1 cellular context compared by ENCODE assay signal in genomic region chr20:38221041-38221589, GRCh38.
A peak's percentile ranks its signal among the peaks of the same experiment; 100 is the strongest.
TF ChIP-seq lines count a peak whose summit lies in the region.

No MANE protein-coding gene starts in this region.

TF ChIP-seq in HepG2, 621 proteins besides CTCF, POLR2A, EP300 and RAD21 (continued from another document and continues in another):
- TF ChIP-seq, protein P1, sequence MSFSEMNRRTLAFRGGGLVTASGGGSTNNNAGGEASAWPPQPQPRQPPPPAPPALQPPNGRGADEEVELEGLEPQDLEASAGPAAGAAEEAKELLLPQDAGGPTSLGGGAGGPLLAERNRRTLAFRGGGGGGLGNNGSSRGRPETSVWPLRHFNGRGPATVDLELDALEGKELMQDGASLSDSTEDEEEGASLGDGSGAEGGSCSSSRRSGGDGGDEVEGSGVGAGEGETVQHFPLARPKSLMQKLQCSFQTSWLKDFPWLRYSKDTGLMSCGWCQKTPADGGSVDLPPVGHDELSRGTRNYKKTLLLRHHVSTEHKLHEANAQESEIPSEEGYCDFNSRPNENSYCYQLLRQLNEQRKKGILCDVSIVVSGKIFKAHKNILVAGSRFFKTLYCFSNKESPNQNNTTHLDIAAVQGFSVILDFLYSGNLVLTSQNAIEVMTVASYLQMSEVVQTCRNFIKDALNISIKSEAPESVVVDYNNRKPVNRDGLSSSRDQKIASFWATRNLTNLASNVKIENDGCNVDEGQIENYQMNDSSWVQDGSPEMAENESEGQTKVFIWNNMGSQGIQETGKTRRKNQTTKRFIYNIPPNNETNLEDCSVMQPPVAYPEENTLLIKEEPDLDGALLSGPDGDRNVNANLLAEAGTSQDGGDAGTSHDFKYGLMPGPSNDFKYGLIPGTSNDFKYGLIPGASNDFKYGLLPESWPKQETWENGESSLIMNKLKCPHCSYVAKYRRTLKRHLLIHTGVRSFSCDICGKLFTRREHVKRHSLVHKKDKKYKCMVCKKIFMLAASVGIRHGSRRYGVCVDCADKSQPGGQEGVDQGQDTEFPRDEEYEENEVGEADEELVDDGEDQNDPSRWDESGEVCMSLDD (CRISPR knock-in tag; IDR thresholded peaks at IDR 0.05; ENCODE audit: borderline replicate concordance), result no peak
- no peak for TF ChIP-seq HDAC1 (CRISPR knock-in tag; IDR thresholded peaks at IDR 0.05)
- TF ChIP-seq, protein P2, sequence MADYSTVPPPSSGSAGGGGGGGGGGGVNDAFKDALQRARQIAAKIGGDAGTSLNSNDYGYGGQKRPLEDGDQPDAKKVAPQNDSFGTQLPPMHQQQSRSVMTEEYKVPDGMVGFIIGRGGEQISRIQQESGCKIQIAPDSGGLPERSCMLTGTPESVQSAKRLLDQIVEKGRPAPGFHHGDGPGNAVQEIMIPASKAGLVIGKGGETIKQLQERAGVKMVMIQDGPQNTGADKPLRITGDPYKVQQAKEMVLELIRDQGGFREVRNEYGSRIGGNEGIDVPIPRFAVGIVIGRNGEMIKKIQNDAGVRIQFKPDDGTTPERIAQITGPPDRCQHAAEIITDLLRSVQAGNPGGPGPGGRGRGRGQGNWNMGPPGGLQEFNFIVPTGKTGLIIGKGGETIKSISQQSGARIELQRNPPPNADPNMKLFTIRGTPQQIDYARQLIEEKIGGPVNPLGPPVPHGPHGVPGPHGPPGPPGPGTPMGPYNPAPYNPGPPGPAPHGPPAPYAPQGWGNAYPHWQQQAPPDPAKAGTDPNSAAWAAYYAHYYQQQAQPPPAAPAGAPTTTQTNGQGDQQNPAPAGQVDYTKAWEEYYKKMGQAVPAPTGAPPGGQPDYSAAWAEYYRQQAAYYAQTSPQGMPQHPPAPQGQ (CRISPR knock-in tag; IDR thresholded peaks at IDR 0.05; ENCODE audit: borderline replicate concordance), result no peak; the same call in 1 of the 2 replicates
- no peak for TF ChIP-seq ZNF558 (CRISPR knock-in tag; IDR thresholded peaks at IDR 0.05; ENCODE audit: borderline replicate concordance)
- TF ChIP-seq ZFP36L1 (CRISPR knock-in tag; IDR thresholded peaks at IDR 0.05), result no peak
- TF ChIP-seq, protein P3, sequence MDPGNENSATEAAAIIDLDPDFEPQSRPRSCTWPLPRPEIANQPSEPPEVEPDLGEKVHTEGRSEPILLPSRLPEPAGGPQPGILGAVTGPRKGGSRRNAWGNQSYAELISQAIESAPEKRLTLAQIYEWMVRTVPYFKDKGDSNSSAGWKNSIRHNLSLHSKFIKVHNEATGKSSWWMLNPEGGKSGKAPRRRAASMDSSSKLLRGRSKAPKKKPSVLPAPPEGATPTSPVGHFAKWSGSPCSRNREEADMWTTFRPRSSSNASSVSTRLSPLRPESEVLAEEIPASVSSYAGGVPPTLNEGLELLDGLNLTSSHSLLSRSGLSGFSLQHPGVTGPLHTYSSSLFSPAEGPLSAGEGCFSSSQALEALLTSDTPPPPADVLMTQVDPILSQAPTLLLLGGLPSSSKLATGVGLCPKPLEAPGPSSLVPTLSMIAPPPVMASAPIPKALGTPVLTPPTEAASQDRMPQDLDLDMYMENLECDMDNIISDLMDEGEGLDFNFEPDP (CRISPR knock-in tag; conservative IDR thresholded peaks at IDR 0.05), result 0 out of 2 replicates have a peak, but pooled peaks have one; percentile 1
- peak; percentile 92; the same call in 1 of the 2 replicates for TF ChIP-seq ZNF274 (CRISPR knock-in tag; IDR thresholded peaks at IDR 0.05)
- TF ChIP-seq CREBL2 (CRISPR knock-in tag; IDR thresholded peaks at IDR 0.05; ENCODE audit: borderline replicate concordance), result no peak
- TF ChIP-seq ZNF501 (CRISPR knock-in tag; IDR thresholded peaks at IDR 0.05), result peak; percentile 72; the same call in 1 of the 2 replicates
- no peak for TF ChIP-seq DPF2 (CRISPR knock-in tag; IDR thresholded peaks at IDR 0.05; ENCODE audit: borderline replicate concordance, low read depth)
- TF ChIP-seq ARID2 (CRISPR knock-in tag; IDR thresholded peaks at IDR 0.05; ENCODE audit: borderline replicate concordance), result no peak
- TF ChIP-seq NR2C2 (CRISPR knock-in tag; IDR thresholded peaks at IDR 0.05; ENCODE audit: borderline replicate concordance), result no peak
- no peak for TF ChIP-seq MTERF4 (CRISPR knock-in tag; IDR thresholded peaks at IDR 0.05)
- no peak for TF ChIP-seq ZFP36 (IDR thresholded peaks at IDR 0.05; ENCODE audit: borderline replicate concordance, low read depth, low read length, partially characterized antibody)
- TF ChIP-seq ZNF251 (CRISPR knock-in tag; IDR thresholded peaks at IDR 0.05), result 0 out of 2 replicates have a peak, but pooled peaks have one; percentile 84
- no peak for TF ChIP-seq ZNF503 (CRISPR knock-in tag; IDR thresholded peaks at IDR 0.05)
- TF ChIP-seq SKI (IDR thresholded peaks at IDR 0.05; ENCODE audit: partially characterized antibody), result no peak
- TF ChIP-seq ZSCAN20 (CRISPR knock-in tag; IDR thresholded peaks at IDR 0.05; ENCODE audit: borderline replicate concordance), result no peak
- TF ChIP-seq ZSCAN25 (CRISPR knock-in tag; IDR thresholded peaks at IDR 0.05), result peak; percentile 67; the same call in 1 of the 2 replicates
- peak; percentile 49; the same call in 1 of the 2 replicates for TF ChIP-seq HOXA3 (CRISPR knock-in tag; IDR thresholded peaks at IDR 0.05)
- no peak for TF ChIP-seq ZNF468 (CRISPR knock-in tag; IDR thresholded peaks at IDR 0.05)
- no peak for TF ChIP-seq ZNF18 (CRISPR knock-in tag; IDR thresholded peaks at IDR 0.05; ENCODE audit: insufficient replicate concordance)
- 0 out of 2 replicates have a peak, but pooled peaks have one; percentile 45 for TF ChIP-seq BRD4 (CRISPR knock-in tag; IDR thresholded peaks at IDR 0.05)
- TF ChIP-seq ZNF644 (CRISPR knock-in tag; IDR thresholded peaks at IDR 0.05; ENCODE audit: low read depth), result no peak
- no peak for TF ChIP-seq ZNF562 (CRISPR knock-in tag; IDR thresholded peaks at IDR 0.05; ENCODE audit: borderline replicate concordance)
- TF ChIP-seq, protein P4, sequence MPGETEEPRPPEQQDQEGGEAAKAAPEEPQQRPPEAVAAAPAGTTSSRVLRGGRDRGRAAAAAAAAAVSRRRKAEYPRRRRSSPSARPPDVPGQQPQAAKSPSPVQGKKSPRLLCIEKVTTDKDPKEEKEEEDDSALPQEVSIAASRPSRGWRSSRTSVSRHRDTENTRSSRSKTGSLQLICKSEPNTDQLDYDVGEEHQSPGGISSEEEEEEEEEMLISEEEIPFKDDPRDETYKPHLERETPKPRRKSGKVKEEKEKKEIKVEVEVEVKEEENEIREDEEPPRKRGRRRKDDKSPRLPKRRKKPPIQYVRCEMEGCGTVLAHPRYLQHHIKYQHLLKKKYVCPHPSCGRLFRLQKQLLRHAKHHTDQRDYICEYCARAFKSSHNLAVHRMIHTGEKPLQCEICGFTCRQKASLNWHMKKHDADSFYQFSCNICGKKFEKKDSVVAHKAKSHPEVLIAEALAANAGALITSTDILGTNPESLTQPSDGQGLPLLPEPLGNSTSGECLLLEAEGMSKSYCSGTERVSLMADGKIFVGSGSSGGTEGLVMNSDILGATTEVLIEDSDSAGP (CRISPR knock-in tag; IDR thresholded peaks at IDR 0.05; ENCODE audit: borderline replicate concordance), result no peak
- TF ChIP-seq ETV6 (CRISPR knock-in tag; conservative IDR thresholded peaks at IDR 0.05), result no peak; the same call in 1 of the 2 replicates
- TF ChIP-seq ZNF761 (CRISPR knock-in tag; conservative IDR thresholded peaks at IDR 0.05), result no peak
- TF ChIP-seq CCAR2 (optimal IDR thresholded peaks at IDR 0.05; ENCODE audit: low read depth, low read length), result no peak
- TF ChIP-seq ZNF124 (CRISPR knock-in tag; IDR thresholded peaks at IDR 0.05), result 0 out of 2 replicates have a peak, but pooled peaks have one; percentile 32
- 0 out of 2 replicates have a peak, but pooled peaks have one; percentile 29 for TF ChIP-seq ZNF672 (CRISPR knock-in tag; IDR thresholded peaks at IDR 0.05)
- no peak for TF ChIP-seq RORA (CRISPR knock-in tag; IDR thresholded peaks at IDR 0.05)
- no peak for TF ChIP-seq YEATS2 (CRISPR knock-in tag; IDR thresholded peaks at IDR 0.05; ENCODE audit: borderline replicate concordance)
- no peak for TF ChIP-seq EEA1 (CRISPR knock-in tag; IDR thresholded peaks at IDR 0.05; ENCODE audit: borderline replicate concordance)
- no peak for TF ChIP-seq ATF1 (CRISPR knock-in tag; IDR thresholded peaks at IDR 0.05)
- TF ChIP-seq, protein P5, sequence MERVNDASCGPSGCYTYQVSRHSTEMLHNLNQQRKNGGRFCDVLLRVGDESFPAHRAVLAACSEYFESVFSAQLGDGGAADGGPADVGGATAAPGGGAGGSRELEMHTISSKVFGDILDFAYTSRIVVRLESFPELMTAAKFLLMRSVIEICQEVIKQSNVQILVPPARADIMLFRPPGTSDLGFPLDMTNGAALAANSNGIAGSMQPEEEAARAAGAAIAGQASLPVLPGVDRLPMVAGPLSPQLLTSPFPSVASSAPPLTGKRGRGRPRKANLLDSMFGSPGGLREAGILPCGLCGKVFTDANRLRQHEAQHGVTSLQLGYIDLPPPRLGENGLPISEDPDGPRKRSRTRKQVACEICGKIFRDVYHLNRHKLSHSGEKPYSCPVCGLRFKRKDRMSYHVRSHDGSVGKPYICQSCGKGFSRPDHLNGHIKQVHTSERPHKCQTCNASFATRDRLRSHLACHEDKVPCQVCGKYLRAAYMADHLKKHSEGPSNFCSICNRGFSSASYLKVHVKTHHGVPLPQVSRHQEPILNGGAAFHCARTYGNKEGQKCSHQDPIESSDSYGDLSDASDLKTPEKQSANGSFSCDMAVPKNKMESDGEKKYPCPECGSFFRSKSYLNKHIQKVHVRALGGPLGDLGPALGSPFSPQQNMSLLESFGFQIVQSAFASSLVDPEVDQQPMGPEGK (CRISPR knock-in tag; IDR thresholded peaks at IDR 0.05), result peak; percentile 82
- no peak for TF ChIP-seq ZMAT3 (CRISPR knock-in tag; conservative IDR thresholded peaks at IDR 0.05)
- TF ChIP-seq MED8 (CRISPR knock-in tag; IDR thresholded peaks at IDR 0.05; ENCODE audit: insufficient replicate concordance), result no peak
- TF ChIP-seq HMGXB3 (CRISPR knock-in tag; IDR thresholded peaks at IDR 0.05; ENCODE audit: borderline replicate concordance), result no peak
- no peak for TF ChIP-seq ZNF234 (CRISPR knock-in tag; conservative IDR thresholded peaks at IDR 0.05)
- TF ChIP-seq NFE2L1 (CRISPR knock-in tag; IDR thresholded peaks at IDR 0.05; ENCODE audit: borderline replicate concordance), result no peak
